Comparison of ENCODE assay signal across 1 cellular context in genomic region chr14:35776823-35777222, GRCh38.
TF ChIP-seq lines count a peak whose summit lies in the region.

No MANE protein-coding gene starts in this region.

TF ChIP-seq in HepG2, 621 proteins besides CTCF, POLR2A, EP300 and RAD21 (continued from another document):
- peak; percentile 53; the same call in 1 of the 2 replicates for TF ChIP-seq MAFF (IDR thresholded peaks at IDR 0.05; ENCODE audit: low read depth, low read length)
- TF ChIP-seq TCF7 (IDR thresholded peaks at IDR 0.05; ENCODE audit: low read depth): no peak
- peak; percentile 69 to 77 for TF ChIP-seq MAFK (conservative IDR thresholded peaks at IDR 0.05 in 1 of 2, IDR thresholded peaks at IDR 0.05 in 1 of 2; ENCODE audit: low read length in 2 of 2)
